In the genomic region with DNA sequence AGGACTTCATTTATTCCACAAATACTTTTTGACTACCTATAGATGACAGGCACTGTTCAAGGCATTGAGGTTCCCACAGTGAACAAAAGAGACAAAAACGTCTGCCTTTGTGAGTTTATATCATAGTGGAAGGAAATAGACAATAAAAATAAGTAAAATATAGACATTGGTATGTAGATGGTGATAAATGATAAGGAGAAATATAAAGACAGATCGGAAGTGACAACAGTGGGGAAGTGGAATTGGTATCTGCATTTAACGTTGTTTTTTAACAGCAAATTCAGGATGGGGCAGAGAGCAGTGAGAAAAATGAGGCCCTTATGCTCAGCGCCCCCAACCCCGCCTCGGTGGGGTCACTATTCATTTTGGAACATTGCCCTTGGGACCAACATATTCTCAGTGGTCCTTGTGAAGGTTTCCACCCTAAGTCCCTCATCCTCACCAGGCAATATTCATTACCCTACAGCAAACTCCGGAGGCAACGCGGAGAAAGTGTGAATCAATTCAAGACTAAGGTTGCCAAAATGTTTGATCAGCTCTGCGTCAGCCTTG, we compare ENCODE assay signal across 1 cellular context.
A peak's percentile ranks its signal among the peaks of the same experiment; 100 is the strongest.
TF ChIP-seq lines count a peak whose summit lies in the region.

No MANE protein-coding gene starts in this region.

TF ChIP-seq in H1, 55 proteins besides CTCF, POLR2A, EP300 and RAD21:
- TF ChIP-seq KDM5A (IDR thresholded peaks at IDR 0.05; ENCODE audit: low read length) (0 out of 2 replicates have a peak, but pooled peaks have one; percentile 13), HDAC6 (IDR thresholded peaks at IDR 0.05; ENCODE audit: low read depth, low read length) (no peak)
